ENCODE assay signal across 32 cellular contexts in genomic region chr5:64397552-64397951, GRCh38.
DNase-seq lines count a peak whose midpoint lies in the region; ATAC-seq, FAIRE-seq and TF ChIP-seq lines count a peak whose summit lies in the region.
"Had no signal": no experiment of that assay in that cellular context is flagged by ENCODE, and none has a peak within 500 bp of the region (broad histone marks: within the 10 kb centered on the region; RNA-seq: fewer than 3 reads in every experiment).

No MANE protein-coding gene starts in this region.

- BruUV-seq in HepG2 (replicated peaks; lab: Mats Ljungman, UMichigan) (no TSS peak), IMR-90 (replicated peaks; lab: Mats Ljungman, UMichigan) (no TSS peak)

- no peak overlapping the region for H3K14ac ChIP-seq in IMR-90 (replicated peaks; ENCODE audit: low read depth, low read length)

- H3K9ac ChIP-seq in HepG2 (ENCODE audit: insufficient read depth, low read depth, low read length) (no peak overlapping the region), IMR-90 (ENCODE audit: low read depth, low read length) (no peak overlapping the region)
- H3K9ac ChIP-seq: BLaER1; BLaER1 treated with 17β-estradiol and CSF1 and Interleukin-3, amounts not matched to agents 10 nM and 100 nM had no signal

- no peak overlapping the region for H4K5ac ChIP-seq in IMR-90 (ENCODE audit: low read depth, low read length)

- H2BK5ac ChIP-seq in IMR-90 (ENCODE audit: low read depth, low read length, poor library complexity, severe bottlenecking): no peak overlapping the region

- H3K4me2 ChIP-seq in HepG2 (ENCODE audit: low read depth, low read length) (no peak overlapping the region), A549 (no peak overlapping the region), IMR-90 (ENCODE audit: low read depth, low read length) (no peak overlapping the region)
- H3K4me2 ChIP-seq: BLaER1; BLaER1 treated with 17β-estradiol and CSF1 and Interleukin-3, amounts not matched to agents 10 nM and 100 nM had no signal

- H2BK20ac ChIP-seq in IMR-90 (ENCODE audit: low read depth, low read length): no peak overlapping the region

- no peak overlapping the region for H2BK120ac ChIP-seq in IMR-90 (ENCODE audit: low read depth, low read length)

- no peak for TF ChIP-seq EP300 in HepG2 (IDR thresholded peaks at IDR 0.05; ENCODE audit: low read depth in 2 of 2, low read length in 2 of 2)
- no peak for TF ChIP-seq EP300 in HepG2 (CRISPR knock-in tag; IDR thresholded peaks at IDR 0.05; ENCODE audit: borderline replicate concordance)
- no peak for TF ChIP-seq EP300 in A549 (IDR thresholded peaks at IDR 0.05)

- POLR2A ChIA-PET in HepG2 (lab: Yijun Ruan, JAX) (no interaction called here), A549 (lab: Yijun Ruan, JAX) (no interaction called here), IMR-90 (lab: Charles Lee; ENCODE audit: unreplicated experiment) (no interaction called here)

- no peak for TF ChIP-seq CTCF in HepG2 (CRISPR knock-in tag; IDR thresholded peaks at IDR 0.05)
- no peak for TF ChIP-seq CTCF in right lobe of liver (IDR thresholded peaks at IDR 0.05)
- no peak for TF ChIP-seq CTCF in A549 (IDR thresholded peaks at IDR 0.05)
- TF ChIP-seq CTCF in IMR-90 (conservative IDR thresholded peaks at IDR 0.05; ENCODE audit: low read depth, low read length): no peak
- no peak for TF ChIP-seq CTCF in testis (IDR thresholded peaks at IDR 0.05)

- H3K27ac ChIP-seq in HepG2 (ENCODE audit: extremely low read length, insufficient read depth, low read length) (no peak overlapping the region), right lobe of liver (no peak overlapping the region), A549 (no peak overlapping the region), IMR-90 (ENCODE audit: insufficient read depth, low read length) (no peak overlapping the region), testis (no peak overlapping the region)
- H3K27ac ChIP-seq: 22Rv1; BLaER1; BLaER1 treated with 17β-estradiol and CSF1 and Interleukin-3, amounts not matched to agents 10 nM and 100 nM; C4-2B had no signal

- peaks cover 31% of the 10 kb centered on the region for H3K9me3 ChIP-seq in HepG2 (ENCODE audit: low read length)
- H3K9me3 ChIP-seq in right lobe of liver: no peaks in the 10 kb centered on the region
- H3K9me3 ChIP-seq in A549: no peaks in the 10 kb centered on the region; the same call in 2 of the 3 replicates
- H3K9me3 ChIP-seq in IMR-90 (ENCODE audit: control insufficient read depth, insufficient read depth, low read length): no peaks in the 10 kb centered on the region
- peaks cover 3% of the 10 kb centered on the region for H3K9me3 ChIP-seq in testis
- H3K9me3 ChIP-seq: BE2C, Caco-2 had no signal

- no peak overlapping the region for H2AFZ ChIP-seq in HepG2 (ENCODE audit: low read length)
- no peak overlapping the region for H2AFZ ChIP-seq in IMR-90 (replicated peaks; ENCODE audit: low read length, poor library complexity)

- TF ChIP-seq RAD21 in HepG2 (CRISPR knock-in tag; IDR thresholded peaks at IDR 0.05) (no peak), A549 (conservative IDR thresholded peaks at IDR 0.05 in 1 of 2, IDR thresholded peaks at IDR 0.05 in 1 of 2) (no peak), IMR-90 (IDR thresholded peaks at IDR 0.05; ENCODE audit: low read length) (no peak)

- dilution Hi-C loops in IMR-90 (cut with HindIII; ENCODE audit: low sequenced_read_pairs, unreplicated experiment): no loop called here

- H3K79me1 ChIP-seq in IMR-90 (ENCODE audit: low read depth in 1 of 2, low read length in 2 of 2): no peaks in the 10 kb centered on the region

- H3K56ac ChIP-seq in IMR-90 (ENCODE audit: extremely low read depth, insufficient read depth, low read length): no peak overlapping the region

- H4K20me1 ChIP-seq in HepG2 (ENCODE audit: insufficient read depth, low read length) (no peaks in the 10 kb centered on the region), IMR-90 (ENCODE audit: insufficient read depth, low read length) (no peaks in the 10 kb centered on the region)
- H4K20me1 ChIP-seq: BLaER1; BLaER1 treated with 17β-estradiol and CSF1 and Interleukin-3, amounts not matched to agents 10 nM and 100 nM had no signal

- H3K4me1 ChIP-seq in HepG2 (ENCODE audit: insufficient read depth, low read length) (no peaks in the 10 kb centered on the region), right lobe of liver (no peaks in the 10 kb centered on the region), A549 (no peaks in the 10 kb centered on the region), IMR-90 (ENCODE audit: control insufficient read depth, insufficient read depth, low read length) (no peaks in the 10 kb centered on the region), testis (no peaks in the 10 kb centered on the region)
- H3K4me1 ChIP-seq: BE2C; BLaER1; BLaER1 treated with 17β-estradiol and CSF1 and Interleukin-3, amounts not matched to agents 10 nM and 100 nM; Caco-2 had no signal

- FAIRE-seq in HepG2 (lab: Jason Lieb, UNC) (no peak), A549 (lab: Jason Lieb, UNC) (no peak)
- FAIRE-seq: A204.1, D721Med had no signal

- TF ChIP-seq POLR2A in HepG2 (IDR thresholded peaks at IDR 0.05; ENCODE audit: insufficient read depth in 1 of 2, low read depth in 2 of 2, low read length in 2 of 2): no peak
- no peak for TF ChIP-seq POLR2A in right lobe of liver (IDR thresholded peaks at IDR 0.05)
- TF ChIP-seq POLR2A in A549 (IDR thresholded peaks at IDR 0.05; ENCODE audit: low read length): no peak
- TF ChIP-seq POLR2A in IMR-90 (IDR thresholded peaks at IDR 0.05; ENCODE audit: low read depth, low read length): no peak
- no peak for TF ChIP-seq POLR2A in testis (IDR thresholded peaks at IDR 0.05)

- ATAC-seq in HepG2 (no peak), right lobe of liver (no peak), A549 (no peak), IMR-90 (ENCODE audit: low read depth) (no peak)
- ATAC-seq: CD8-positive, alpha-beta T cell had no signal

- no peak overlapping the region for H3K18ac ChIP-seq in IMR-90 (ENCODE audit: low read depth, low read length)

- H3K36me3 ChIP-seq in HepG2 (replicated peaks in 1 of 2; ENCODE audit: control insufficient read depth in 1 of 2, insufficient read depth in 2 of 2, low read length in 2 of 2): no peaks in the 10 kb centered on the region
- H3K36me3 ChIP-seq in right lobe of liver: no peaks in the 10 kb centered on the region
- no peaks in the 10 kb centered on the region for H3K36me3 ChIP-seq in IMR-90 (ENCODE audit: control insufficient read depth, insufficient read depth, low read length)
- no peaks in the 10 kb centered on the region for H3K36me3 ChIP-seq in testis (ENCODE audit: low read depth, missing control alignments)
- H3K36me3 ChIP-seq: BE2C; BLaER1; BLaER1 treated with 17β-estradiol and CSF1 and Interleukin-3, amounts not matched to agents 10 nM and 100 nM had no signal

- H2BK15ac ChIP-seq in IMR-90 (ENCODE audit: low read depth, low read length): no peak overlapping the region

- CTCF ChIA-PET in HepG2 (lab: Yijun Ruan, JAX; ENCODE audit: low intra/inter-chr PET ratio, low total read pairs) (no interaction called here), A549 (lab: Yijun Ruan, JAX) (no interaction called here), IMR-90 (lab: Yijun Ruan, JAX) (no interaction called here)

- H4K8ac ChIP-seq in IMR-90 (ENCODE audit: low read depth in 2 of 2, low read length in 2 of 2): no peak overlapping the region

- no peak overlapping the region for H3K4ac ChIP-seq in IMR-90 (ENCODE audit: low read depth, low read length)

- intact Hi-C loops in HepG2 (cut with micrococcal nuclease; ENCODE audit: unreplicated experiment): no loop called here
- intact Hi-C loops in right lobe of liver (cut with DNase I): no loop called here
- intact Hi-C loops in IMR-90 (cut with micrococcal nuclease): no loop called here
- intact Hi-C loops in testis (cut with DNase I; ENCODE audit: low total_unique reads): no loop called here

- H2AK5ac ChIP-seq in IMR-90 (ENCODE audit: low read depth, low read length): no peak overlapping the region

- no peak overlapping the region for H4K91ac ChIP-seq in IMR-90 (ENCODE audit: insufficient read depth, low read depth, low read length)

- no peaks in the 10 kb centered on the region for H3K27me3 ChIP-seq in HepG2 (ENCODE audit: control insufficient read depth in 1 of 2, insufficient read depth in 2 of 2, low read length in 2 of 2)
- H3K27me3 ChIP-seq in right lobe of liver: no peaks in the 10 kb centered on the region
- no peaks in the 10 kb centered on the region for H3K27me3 ChIP-seq in IMR-90 (ENCODE audit: control insufficient read depth, insufficient read depth, low read length)
- no peaks in the 10 kb centered on the region for H3K27me3 ChIP-seq in testis
- H3K27me3 ChIP-seq: BE2C; BLaER1; BLaER1 treated with 17β-estradiol and CSF1 and Interleukin-3, amounts not matched to agents 10 nM and 100 nM had no signal

- no peaks in the 10 kb centered on the region for H3K79me2 ChIP-seq in HepG2 (ENCODE audit: insufficient read depth, low read length)

- WGBS in HepG2 (ENCODE audit: low lambda C conversion rate): 2% methylated on average over 1 of the region's 1 CpG
- 55% methylated on average over 1 of the region's 1 CpG for WGBS in right lobe of liver (ENCODE audit: insufficient coverage, low coverage, low lambda C conversion rate, missing lambda C conversion rate)
- WGBS in A549 (ENCODE audit: missing lambda C conversion rate): 5% methylated on average over 1 of the region's 1 CpG
- no CpG with 5 or more reads among the region's 1 CpG for WGBS in IMR-90 (ENCODE audit: extremely low coverage in 2 of 2, insufficient read length in 1 of 2), 2 experiments
- 67 to 89% methylated on average over 1 of the region's 1 CpG for WGBS in testis, 2 donors

- in situ Hi-C loops in HepG2 (cut with HindIII; ENCODE audit: extremely low pct_ligation_motif_present, low pct_unique_long_range_greater_than_20kb) (no loop called here), IMR-90 (cut with MboI; ENCODE audit: low sequenced_read_pairs) (no loop called here)

- H3K4me3 ChIP-seq in HepG2 (replicated peaks in 1 of 3; ENCODE audit: insufficient read depth in 1 of 3, low read depth in 2 of 3, low read length in 3 of 3) (no peak overlapping the region), right lobe of liver (no peak overlapping the region), A549 (no peak overlapping the region), IMR-90 (ENCODE audit: insufficient read depth, low read depth, low read length) (no peak overlapping the region), testis (no peak overlapping the region)
- H3K4me3 ChIP-seq: BLaER1; BLaER1 treated with 17β-estradiol and CSF1 and Interleukin-3, amounts not matched to agents 10 nM and 100 nM had no signal

- DNase-seq in HepG2 (ENCODE audit: low spot score): no peak
- DNase-seq in right lobe of liver: no peak
- DNase-seq in A549 (ENCODE audit: low read depth in 1 of 2, low spot score in 1 of 2): no peak
- no peak for DNase-seq in IMR-90
- no peak for DNase-seq in SHP77 treated with DMSO at 0.1 percent for 48 hours (lab: John Stamatoyannopoulos, UW)
- DNase-seq in testis: no peak
- DNase-seq: 8988T; ACHN; AML-193; BE2C; C1 segment of cervical spinal cord; Caco-2; Calu3; CD4-positive, alpha-beta memory T cell; CD4-positive, alpha-beta T cell; CD4-positive, CD25-positive, alpha-beta regulatory T cell; CD8-positive, alpha-beta memory T cell; CD8-positive, alpha-beta T cell; COR-L47; DMS 273 treated with DMSO at 0.1 percent for 48 hours; DMS153; DMS53; DMS79; DMS79 treated with DMSO at 0.1 percent for 48 hours; DND-41; EL had no signal

- no peak overlapping the region for H3K23ac ChIP-seq in IMR-90 (ENCODE audit: low read depth, low read length)

- no peak overlapping the region for H2AK9ac ChIP-seq in IMR-90 (replicated peaks; ENCODE audit: low read depth, low read length, poor library complexity)

- no peaks in the 10 kb centered on the region for H3K9me1 ChIP-seq in IMR-90 (ENCODE audit: insufficient read depth, low read length)

Comparison
In these comparisons a context has a peak if more than half of its experiments do, and no peak if none do; other contexts are left out.
1. Of the 38 proteins assayed by ChIP-seq in both HepG2 and A549: peak only in HepG2: none; only in A549: none; in both: MAFK; in neither: 37.